Comparison of ENCODE assay signal across 14 cellular contexts in genomic region chr7:150481207-150481920, GRCh38. TPM values are rescaled to one million over a fixed set of nuclear protein-coding genes. Genes with fewer than 3 reads are reported as not detected.
DNase-seq lines count a peak whose midpoint lies in the region; ATAC-seq and TF ChIP-seq lines count a peak whose summit lies in the region.
"Had no signal": no experiment of that assay in that cellular context is flagged by ENCODE, and none has a peak within 500 bp of the region (broad histone marks: within the 10 kb centered on the region; RNA-seq: fewer than 3 reads in every experiment).

No MANE protein-coding gene starts in this region.

- peaks cover 4 to 10% of the 10 kb centered on the region in 2 donors for H3K9me3 Mint-ChIP-seq in activated naive CD4-positive, alpha-beta T cell treated with anti-CD3 and anti-CD28 coated beads, Interleukin-2, amount 50 U/mL, for 72 hours

- H4K20me1 ChIP-seq in osteoblast (ENCODE audit: insufficient read depth, low read length) = no peaks in the 10 kb centered on the region

- peak overlapping the region; percentile 58 for H3K27ac ChIP-seq in lower lobe of right lung
- peak overlapping the region; percentile 93 for H3K27ac ChIP-seq in thymus (ENCODE audit: low read depth)
- H3K27ac ChIP-seq in osteoblast (ENCODE audit: low read depth, low read length) = no peak overlapping the region
- H3K27ac ChIP-seq: 22Rv1, HL-60 had no signal

- 63% methylated on average over 9 of the region's 9 CpGs for WGBS in thymus

- TF ChIP-seq CTCF in lower lobe of right lung (IDR thresholded peaks at IDR 0.05) (no peak), osteoblast (IDR thresholded peaks at IDR 0.05; ENCODE audit: extremely low read depth, low read depth, low read length) (no peak)

- no peak overlapping the region for H3K4me2 ChIP-seq in osteoblast (ENCODE audit: insufficient read depth, low read length)

- intact Hi-C loops in lower lobe of right lung (cut with DNase I) = no loop called here

- H3K9me3 ChIP-seq in lower lobe of right lung (no peaks in the 10 kb centered on the region), thymus (ENCODE audit: control insufficient read depth) (no peaks in the 10 kb centered on the region), osteoblast (ENCODE audit: low read depth, low read length) (no peaks in the 10 kb centered on the region)

- H3K36me3 ChIP-seq in lower lobe of right lung = peaks cover 17% of the 10 kb centered on the region
- H3K36me3 ChIP-seq in thymus (ENCODE audit: control insufficient read depth, insufficient read depth) = no peaks in the 10 kb centered on the region
- H3K36me3 ChIP-seq in osteoblast (ENCODE audit: insufficient read depth, low read length) = no peaks in the 10 kb centered on the region

- peak; percentile 56 for DNase-seq in NK-92 treated with Interleukin-12 subunit alpha and Interleukin-12 subunit beta, amount 100 ng/mL, for 24 hours (lab: John Stamatoyannopoulos, UW)
- DNase-seq in NK-92 (lab: John Stamatoyannopoulos, UW; ENCODE audit: unreplicated experiment) (no peak), lower lobe of right lung (no peak), osteoblast (ENCODE audit: insufficient read length, low spot score, missing footprints) (no peak)
- DNase-seq in activated naive CD4-positive, alpha-beta T cell treated with anti-CD3 and anti-CD28 coated beads, Interleukin-2, amount 50 U/mL, for 72 hours (ENCODE audit: low spot score in 2 of 2) = peak in 1 of 2 donors; percentile 40
- DNase-seq: activated CD4-positive, CD25-positive, alpha-beta regulatory T cell; cerebellar nuclear complex; stimulated activated CD4-positive, alpha-beta T cell treated with anti-CD3 and anti-CD28 coated beads, Interleukin-2, amount 100 ng/mL, for 48 hours had no signal

- peaks cover 39 to 41% of the 10 kb centered on the region in 2 donors for H3K36me3 Mint-ChIP-seq in activated naive CD4-positive, alpha-beta T cell treated with anti-CD3 and anti-CD28 coated beads, Interleukin-2, amount 50 U/mL, for 72 hours

- H3K4me1 ChIP-seq in lower lobe of right lung (peaks cover 59% of the 10 kb centered on the region), thymus (ENCODE audit: control insufficient read depth, insufficient read depth, low read length) (peaks cover 6% of the 10 kb centered on the region), osteoblast (ENCODE audit: insufficient read depth, low read length) (no peaks in the 10 kb centered on the region)

- H3K79me2 ChIP-seq in osteoblast (ENCODE audit: insufficient read depth, low read length) = no peaks in the 10 kb centered on the region

- H3K27me3 ChIP-seq in lower lobe of right lung (ENCODE audit: low read depth) (no peaks in the 10 kb centered on the region), thymus (ENCODE audit: control insufficient read depth, insufficient read depth) (no peaks in the 10 kb centered on the region), osteoblast (ENCODE audit: insufficient read depth, low read length) (no peaks in the 10 kb centered on the region)

- ATAC-seq in activated naive CD4-positive, alpha-beta T cell treated with anti-CD3 and anti-CD28 coated beads, Interleukin-2, amount 50 U/mL, for 72 hours = peak; percentile 50 to 54
- peak; percentile 44 to 45 for ATAC-seq in lower lobe of right lung
- ATAC-seq in HG03442 (IDR thresholded peaks at IDR 0.05; ENCODE audit: unreplicated experiment) = no peak
- ATAC-seq in HG03521 (IDR thresholded peaks at IDR 0.05; ENCODE audit: unreplicated experiment) = no peak

- H3K27ac Mint-ChIP-seq in activated naive CD4-positive, alpha-beta T cell treated with anti-CD3 and anti-CD28 coated beads, Interleukin-2, amount 50 U/mL, for 72 hours = peak overlapping the region; percentile 89 to 99

- H3K4me3 ChIP-seq in lower lobe of right lung (no peak overlapping the region), thymus (ENCODE audit: low read length) (no peak overlapping the region), osteoblast (ENCODE audit: insufficient read depth, low read length) (no peak overlapping the region)

- no peak overlapping the region for H2AFZ ChIP-seq in osteoblast (ENCODE audit: low read length)

RNA-seq across cellular contexts. Expression of gene GIMAP8, which starts 30.9 kb away (rescaled TPM):
- total RNA-seq in activated naive CD4-positive, alpha-beta T cell treated with anti-CD3 and anti-CD28 coated beads, Interleukin-2, amount 50 U/mL, for 72 hours = 10 to 100 TPM; 13.5 to 17.7 TPM
- total RNA-seq in lower lobe of right lung = 44.4 TPM
- polyA plus RNA-seq in thymus = 7.9 TPM
- not detected in 2 replicates for total RNA-seq in osteoblast
- total RNA-seq: myocyte had no signal

RNA-seq across cellular contexts. Expression of gene GIMAP7, which starts 33.3 kb away (rescaled TPM):
- 10 to 100 TPM; 32.2 to 79.9 TPM for total RNA-seq in activated naive CD4-positive, alpha-beta T cell treated with anti-CD3 and anti-CD28 coated beads, Interleukin-2, amount 50 U/mL, for 72 hours
- total RNA-seq in lower lobe of right lung (49.4 TPM), osteoblast (under 0.01 TPM in 1 of 2 replicates, not detected in the other)
- 69.0 TPM for polyA plus RNA-seq in thymus
- total RNA-seq: myocyte had no signal

Comparison
In these comparisons a context has a peak if more than half of its experiments do, and no peak if none do; other contexts are left out.
1. ATAC-seq: peak in activated naive CD4-positive, alpha-beta T cell treated with anti-CD3 and anti-CD28 coated beads, Interleukin-2, amount 50 U/mL, for 72 hours (2 of 2) and lower lobe of right lung (2 of 2); none in HG03442 (single experiment) and HG03521 (single experiment).
2. RNA of gene GIMAP8, which starts 30.9 kb away (total RNA-seq): 44.4 TPM in lower lobe of right lung (single experiment) and 13.5 to 17.7 TPM in activated naive CD4-positive, alpha-beta T cell treated with anti-CD3 and anti-CD28 coated beads, Interleukin-2, amount 50 U/mL, for 72 hours; not detected in osteoblast; every median in the first group is over 10 times any median in the second.
3. RNA of gene GIMAP7, which starts 33.3 kb away (total RNA-seq): 32.2 to 79.9 TPM in activated naive CD4-positive, alpha-beta T cell treated with anti-CD3 and anti-CD28 coated beads, Interleukin-2, amount 50 U/mL, for 72 hours and 49.4 TPM in lower lobe of right lung (single experiment); under 0.01 TPM in osteoblast; every median in the first group is over 10 times any median in the second.